ENCODE assay signal across 16 cellular contexts in genomic region chr7:18648849-18649758, GRCh38.
"Had no signal": no experiment of that assay in that cellular context is flagged by ENCODE, and none has a peak within 500 bp of the region (broad histone marks: within the 10 kb centered on the region; RNA-seq: fewer than 3 reads in every experiment).

No MANE protein-coding gene starts in this region.

- H3K27ac ChIP-seq: dorsolateral prefrontal cortex, left lung, tibial nerve, vagina had no signal

- H3K27me3 ChIP-seq: dorsolateral prefrontal cortex, left lung, tibial nerve, vagina had no signal

- H3K4me3 Mint-ChIP-seq: activated naive CD4-positive, alpha-beta T cell treated with anti-CD3 and anti-CD28 coated beads for 36 hours; activated naive CD8-positive, alpha-beta T cell treated with anti-CD3 and anti-CD28 coated beads, Interleukin-2, amount 50 U/mL, for 24 hours; natural killer cell treated with Interleukin-12 subunit alpha and Interleukin-12 subunit beta and Interleukin-15 and Interleukin-18, amount 100 ng/mL, for 72 hours had no signal

- DNase-seq: activated CD4-positive, alpha-beta T cell treated with anti-CD3 and anti-CD28 coated beads for 1 hour; activated naive CD4-positive, alpha-beta T cell treated with anti-CD3 and anti-CD28 coated beads for 36 hours; activated naive CD8-positive, alpha-beta T cell treated with anti-CD3 and anti-CD28 coated beads, Interleukin-2, amount 50 U/mL, for 24 hours; dorsolateral prefrontal cortex; erythroblast; left lung; mesenchymal stem cell; small intestine; stimulated activated CD4-positive, alpha-beta T cell treated with anti-CD3 and anti-CD28 coated beads, Interleukin-4, amount 100 ng/mL, for 24 hours; stimulated activated naive CD4-positive, alpha-beta T cell treated with Interleukin-2 at 50 U/mL for 16 hours; substantia nigra; T1000 had no signal

- H3K9me3 Mint-ChIP-seq: activated naive CD4-positive, alpha-beta T cell treated with anti-CD3 and anti-CD28 coated beads for 36 hours; activated naive CD8-positive, alpha-beta T cell treated with anti-CD3 and anti-CD28 coated beads, Interleukin-2, amount 50 U/mL, for 24 hours; activated T-helper 2 cell treated with anti-CD3 and anti-CD28 coated beads, Interferon-gamma antibody, Interleukin-2, Interleukin-4, amounts not matched to agents 10 μg/mL and 5 μg/mL and 100 μg/mL, durations not matched to agents 14 hours and 24 hours and 36 hours; natural killer cell treated with Interleukin-12 subunit alpha and Interleukin-12 subunit beta and Interleukin-15 and Interleukin-18, amount 100 ng/mL, for 72 hours had no signal

- H3K36me3 ChIP-seq: left lung had no signal

- H3K4me3 ChIP-seq: dorsolateral prefrontal cortex, left lung, tibial nerve, vagina had no signal

- H3K4me1 ChIP-seq: left lung, tibial nerve, vagina had no signal

- H3K27me3 Mint-ChIP-seq: activated naive CD8-positive, alpha-beta T cell treated with anti-CD3 and anti-CD28 coated beads, Interleukin-2, amount 50 U/mL, for 24 hours; natural killer cell treated with Interleukin-12 subunit alpha and Interleukin-12 subunit beta and Interleukin-15 and Interleukin-18, amount 100 ng/mL, for 72 hours had no signal

- H3K4me1 Mint-ChIP-seq: activated naive CD8-positive, alpha-beta T cell treated with anti-CD3 and anti-CD28 coated beads, Interleukin-2, amount 50 U/mL, for 24 hours had no signal

- H3K9me3 ChIP-seq: left lung, tibial nerve, vagina had no signal

- H3K27ac Mint-ChIP-seq: activated naive CD4-positive, alpha-beta T cell treated with anti-CD3 and anti-CD28 coated beads for 36 hours; activated naive CD8-positive, alpha-beta T cell treated with anti-CD3 and anti-CD28 coated beads, Interleukin-2, amount 50 U/mL, for 24 hours; activated T-helper 2 cell treated with anti-CD3 and anti-CD28 coated beads, Interferon-gamma antibody, Interleukin-2, Interleukin-4, amounts not matched to agents 10 μg/mL and 5 μg/mL and 100 μg/mL, durations not matched to agents 14 hours and 24 hours and 36 hours had no signal

- ATAC-seq: activated naive CD8-positive, alpha-beta T cell treated with anti-CD3 and anti-CD28 coated beads, Interleukin-2, amount 50 U/mL, for 24 hours; left lung had no signal
